ENCODE assay signal across 17 cellular contexts in the genomic region with DNA sequence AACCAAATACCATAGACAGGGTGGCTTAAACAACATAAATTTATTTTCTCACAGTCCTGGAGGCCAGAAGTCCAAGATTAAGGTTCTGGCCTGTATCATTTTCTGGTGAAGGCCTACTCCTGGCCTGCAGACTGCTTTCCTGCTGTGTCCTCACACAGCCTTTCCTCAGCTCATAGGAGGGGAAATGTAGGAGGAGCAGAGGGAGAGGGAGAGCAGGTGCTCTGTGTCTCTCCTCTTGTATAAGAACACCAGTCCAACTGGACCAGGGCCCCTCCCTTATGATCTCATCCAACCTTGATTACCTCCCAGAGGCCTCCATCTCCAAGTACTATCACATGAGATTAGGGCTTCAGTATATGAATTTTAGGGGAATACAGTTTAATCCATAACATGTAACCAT. TPM values are rescaled to one million over a fixed set of nuclear protein-coding genes. Genes with fewer than 3 reads are reported as not detected.
DNase-seq lines count a peak whose midpoint lies in the region; TF ChIP-seq lines count a peak whose summit lies in the region.
"Had no signal": no experiment of that assay in that cellular context is flagged by ENCODE, and none has a peak within 500 bp of the region (broad histone marks: within the 10 kb centered on the region; RNA-seq: fewer than 3 reads in every experiment).

No MANE protein-coding gene starts in this region.

- intact Hi-C loops in colonic mucosa (cut with DNase I) = no loop called here
- intact Hi-C loops in esophagus muscularis mucosa (cut with DNase I) = no loop called here

- H3K9ac ChIP-seq in colonic mucosa (ENCODE audit: low read depth in 2 of 2, low read length in 2 of 2) = no peak overlapping the region

- DNase-seq in H7 (peak; percentile 8), NCI-H2196 (lab: John Stamatoyannopoulos, UW; ENCODE audit: unreplicated experiment) (peak; percentile 19), colonic mucosa (peak; percentile 33), myocyte (ENCODE audit: low read depth) (peak; percentile 55), NCI-H1930 (lab: John Stamatoyannopoulos, UW) (no peak), esophagus muscularis mucosa (ENCODE audit: extremely low spot score) (no peak)
- DNase-seq in activated T-cell treated with anti-CD3 and anti-CD28 coated beads, Interleukin-2, amount 50 U/mL, for 24 hours = no peak
- DNase-seq: activated CD4-positive, alpha-beta T cell treated with anti-CD3 and anti-CD28 coated beads, Interleukin-2, amount 50 U/mL, for 48 hours; effector CD4-positive, alpha-beta T cell; foreskin melanocyte; MG63; ovary; SJCRH30; tibial artery had no signal

- H3K9me3 ChIP-seq in colonic mucosa (no peaks in the 10 kb centered on the region), esophagus muscularis mucosa (no peaks in the 10 kb centered on the region)
- H3K9me3 ChIP-seq: ascending aorta, MG63, ovary, SJCRH30, tibial artery had no signal

- H3K9me3 Mint-ChIP-seq in activated T-cell treated with anti-CD3 and anti-CD28 coated beads, Interleukin-2, amount 50 U/mL, for 24 hours = no peaks in the 10 kb centered on the region
- H3K9me3 Mint-ChIP-seq: activated T-helper 2 cell treated with anti-CD3 and anti-CD28 coated beads, Interferon-gamma antibody, Interleukin-2, Interleukin-4, amounts not matched to agents 10 μg/mL and 5 μg/mL and 100 μg/mL, durations not matched to agents 14 hours and 24 hours and 36 hours had no signal

- H3K27me3 ChIP-seq in H7 (ENCODE audit: control insufficient read depth, insufficient read depth, low read length) (no peaks in the 10 kb centered on the region), colonic mucosa (no peaks in the 10 kb centered on the region), esophagus muscularis mucosa (no peaks in the 10 kb centered on the region)
- H3K27me3 ChIP-seq: ascending aorta, MG63, ovary, SJCRH30, tibial artery had no signal

- H3K27ac Mint-ChIP-seq in activated T-cell treated with anti-CD3 and anti-CD28 coated beads, Interleukin-2, amount 50 U/mL, for 24 hours = no peak overlapping the region
- H3K27ac Mint-ChIP-seq: activated T-helper 2 cell treated with anti-CD3 and anti-CD28 coated beads, Interferon-gamma antibody, Interleukin-2, Interleukin-4, amounts not matched to agents 10 μg/mL and 5 μg/mL and 100 μg/mL, durations not matched to agents 14 hours and 24 hours and 36 hours; B cell had no signal

- no peaks in the 10 kb centered on the region for H3K36me3 ChIP-seq in H7 (replicated peaks; ENCODE audit: control insufficient read depth, insufficient read depth, low read length)
- H3K36me3 ChIP-seq in colonic mucosa = no peaks in the 10 kb centered on the region
- no peaks in the 10 kb centered on the region for H3K36me3 ChIP-seq in esophagus muscularis mucosa
- H3K36me3 ChIP-seq: ascending aorta, MG63, ovary, SJCRH30, tibial artery had no signal

- no peak overlapping the region for H3K27ac ChIP-seq in colonic mucosa
- no peak overlapping the region for H3K27ac ChIP-seq in esophagus muscularis mucosa (replicated peaks in 1 of 4)
- H3K27ac ChIP-seq: ascending aorta, ovary, SJCRH30, tibial artery had no signal

- H3K4me1 Mint-ChIP-seq in activated T-cell treated with anti-CD3 and anti-CD28 coated beads, Interleukin-2, amount 50 U/mL, for 24 hours (ENCODE audit: low read depth) = peaks cover 28% of the 10 kb centered on the region

- peaks cover 4% of the 10 kb centered on the region for H3K36me3 Mint-ChIP-seq in activated T-cell treated with anti-CD3 and anti-CD28 coated beads, Interleukin-2, amount 50 U/mL, for 24 hours (ENCODE audit: low read depth)

- H3K4me3 ChIP-seq in H7 (ENCODE audit: insufficient read depth, low read depth, low read length) (no peak overlapping the region), colonic mucosa (no peak overlapping the region), esophagus muscularis mucosa (no peak overlapping the region)
- H3K4me3 ChIP-seq: ascending aorta, MG63, ovary, SJCRH30, tibial artery had no signal

- H3K27me3 Mint-ChIP-seq in activated T-cell treated with anti-CD3 and anti-CD28 coated beads, Interleukin-2, amount 50 U/mL, for 24 hours = no peaks in the 10 kb centered on the region
- H3K27me3 Mint-ChIP-seq: B cell had no signal

- no peak for TF ChIP-seq EP300 in esophagus muscularis mucosa (IDR thresholded peaks at IDR 0.05)

- H3K4me1 ChIP-seq in colonic mucosa (no peaks in the 10 kb centered on the region), esophagus muscularis mucosa (peaks cover 34 to 43% (median 36%) of the 10 kb centered on the region in 4 donors)

- TF ChIP-seq CTCF in colonic mucosa (IDR thresholded peaks at IDR 0.05) = no peak
- TF ChIP-seq CTCF in esophagus muscularis mucosa (IDR thresholded peaks at IDR 0.05) = no peak

- no peak overlapping the region for H3K4me3 Mint-ChIP-seq in activated T-cell treated with anti-CD3 and anti-CD28 coated beads, Interleukin-2, amount 50 U/mL, for 24 hours
- H3K4me3 Mint-ChIP-seq: B cell had no signal

- no peak for TF ChIP-seq POLR2A in esophagus muscularis mucosa (IDR thresholded peaks at IDR 0.05; ENCODE audit: low read depth)

RNA-seq across cellular contexts. Expression of gene RAPGEF2, which starts 34.3 kb away (rescaled TPM):
- 33.2 and 46.7 TPM in 2 replicates for total RNA-seq in H7 (2014; rRNA removed; shearing (Covaris generic))
- 10 to 100 TPM; 22.8 to 40.0 TPM for total RNA-seq in colonic mucosa
- 16.2 and 17.6 TPM in 2 replicates for total RNA-seq in myocyte
- polyA plus RNA-seq in myocyte (2012) = 10.0 TPM
- total RNA-seq in esophagus muscularis mucosa = 10 to 100 TPM; 55.6 to 61.5 (median 58.4) TPM

Comparison
In these comparisons a context has a peak if more than half of its experiments do, and no peak if none do; other contexts are left out.
1. DNase-seq: peak in H7 (single experiment), NCI-H2196 (single experiment), colonic mucosa (single experiment) and myocyte (single experiment); none in activated T-cell treated with anti-CD3 and anti-CD28 coated beads, Interleukin-2, amount 50 U/mL, for 24 hours (single experiment), NCI-H1930 (0 of 2) and esophagus muscularis mucosa (single experiment).